In the genomic region with DNA sequence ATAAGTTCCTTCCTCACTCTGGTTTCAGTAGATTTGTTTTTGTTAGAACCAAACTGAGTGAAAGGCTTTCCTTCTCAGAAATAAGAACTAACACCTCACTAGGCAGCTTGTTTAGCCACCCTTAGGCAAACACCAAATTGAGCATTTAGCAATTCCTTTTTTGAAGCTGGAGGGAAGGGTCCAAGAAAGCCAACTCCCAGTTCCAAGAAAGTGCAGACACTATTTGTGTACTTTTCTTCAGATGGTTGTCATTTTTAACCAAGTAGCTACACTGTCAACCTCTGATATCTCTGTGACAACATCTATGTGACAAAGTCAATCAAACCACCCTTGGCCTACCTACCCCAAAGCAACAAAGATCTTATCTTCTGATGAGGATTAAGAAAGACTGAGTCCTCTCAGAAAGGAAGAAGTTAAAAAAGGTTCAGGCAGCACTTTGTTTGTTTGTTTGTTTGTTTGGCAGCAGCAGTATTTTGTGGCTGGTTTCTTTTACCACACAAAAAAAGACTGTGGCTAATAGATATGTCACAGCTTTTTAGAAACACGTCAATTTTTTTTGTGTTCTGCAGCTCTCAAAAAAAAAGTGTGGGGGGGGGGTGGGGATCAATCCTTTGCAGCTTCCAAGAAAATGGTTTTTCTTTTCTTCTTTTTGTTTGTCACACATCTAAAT, we compare ENCODE assay signal across 24 cellular contexts.
A peak's percentile ranks its signal among the peaks of the same experiment; 100 is the strongest.
DNase-seq lines count a peak whose midpoint lies in the region; ATAC-seq and TF ChIP-seq lines count a peak whose summit lies in the region.
"Had no signal": no experiment of that assay in that cellular context is flagged by ENCODE, and none has a peak within 500 bp of the region (broad histone marks: within the 10 kb centered on the region; RNA-seq: fewer than 3 reads in every experiment).

No MANE protein-coding gene starts in this region.

- H3K4me3 ChIP-seq in left ventricle myocardium inferior: no peak overlapping the region
- peak overlapping the region; percentile 30 for H3K4me3 ChIP-seq in endodermal cell (ENCODE audit: low read length)
- no peak overlapping the region for H3K4me3 ChIP-seq in Peyer's patch
- H3K4me3 ChIP-seq: thyroid gland had no signal

- H3K27ac Mint-ChIP-seq in T-helper 2 cell treated with Interferon-gamma antibody and Interleukin-4, amounts not matched to agents 5 μg/mL and 100 μg/mL, for 36 hours: peak overlapping the region; percentile 89
- H3K27ac Mint-ChIP-seq in endodermal cell: no peak overlapping the region
- H3K27ac Mint-ChIP-seq: memory B cell had no signal

- DNase-seq in left ventricle myocardium inferior (no peak), left cardiac atrium (no peak), endodermal cell (no peak), NCI-H146 treated with DMSO at 0.1 percent for 48 hours (lab: John Stamatoyannopoulos, UW; ENCODE audit: unreplicated experiment) (no peak), Peyer's patch (no peak), nucleus accumbens (lab: John Stamatoyannopoulos, UW) (no peak)
- DNase-seq in T-helper 2 cell treated with Interferon-gamma antibody and Interleukin-4, amounts not matched to agents 5 μg/mL and 100 μg/mL, for 36 hours (ENCODE audit: low spot score): peak; percentile 39
- DNase-seq: activated CD8-positive, alpha-beta memory T cell treated with anti-CD3 and anti-CD28 coated beads, Interleukin-2, amount 50 U/mL, for 4 hours; activated naive CD4-positive, alpha-beta T cell; DMS53; effector CD8-positive, alpha-beta T cell; GOT3; Kasumi-1; naive thymus-derived CD8-positive, alpha-beta T cell; NCI-H1048; NCI-H1930; NCI-H345; posterior cingulate gyrus; stimulated activated naive CD4-positive, alpha-beta T cell; T1000; thyroid gland had no signal

- intact Hi-C loops in left ventricle myocardium inferior (cut with micrococcal nuclease): no loop called here
- intact Hi-C loops in left cardiac atrium (cut with DNase I): no loop called here

- H3K27me3 ChIP-seq in left ventricle myocardium inferior (ENCODE audit: low read depth): no peaks in the 10 kb centered on the region
- no peaks in the 10 kb centered on the region for H3K27me3 ChIP-seq in endodermal cell (ENCODE audit: control insufficient read depth, insufficient read depth, low read length, poor library complexity, severe bottlenecking)
- no peaks in the 10 kb centered on the region for H3K27me3 ChIP-seq in Peyer's patch
- H3K27me3 ChIP-seq: thyroid gland had no signal

- H3K36me3 ChIP-seq in left ventricle myocardium inferior (no peaks in the 10 kb centered on the region), endodermal cell (ENCODE audit: control insufficient read depth, insufficient read depth, low read length) (no peaks in the 10 kb centered on the region), Peyer's patch (no peaks in the 10 kb centered on the region)
- H3K36me3 ChIP-seq: thyroid gland had no signal

- WGBS in endodermal cell (ENCODE audit: insufficient coverage in 1 of 2, insufficient read length in 1 of 2), 2 experiments: 70% methylated on average over 1 of the region's 1 CpG; no CpG with 5 or more reads in 1 of the 2 experiments

- peaks cover 25% of the 10 kb centered on the region for H3K36me3 Mint-ChIP-seq in T-helper 2 cell treated with Interferon-gamma antibody and Interleukin-4, amounts not matched to agents 5 μg/mL and 100 μg/mL, for 36 hours (ENCODE audit: low read depth)
- no peaks in the 10 kb centered on the region for H3K36me3 Mint-ChIP-seq in endodermal cell (ENCODE audit: low read depth)

- no peak for TF ChIP-seq CTCF in left ventricle myocardium inferior (IDR thresholded peaks at IDR 0.05; ENCODE audit: borderline replicate concordance)
- TF ChIP-seq CTCF in endodermal cell (conservative IDR thresholded peaks at IDR 0.05): no peak
- no peak for TF ChIP-seq CTCF in Peyer's patch (IDR thresholded peaks at IDR 0.05)

- peaks cover 15% of the 10 kb centered on the region for H3K9me3 ChIP-seq in left ventricle myocardium inferior (replicated peaks)
- H3K9me3 ChIP-seq in endodermal cell (ENCODE audit: control insufficient read depth, low read length): peaks cover 5% of the 10 kb centered on the region
- peaks cover 0 to 6% (median 0%) of the 10 kb centered on the region in 4 donors for H3K9me3 ChIP-seq in Peyer's patch
- H3K9me3 ChIP-seq: thyroid gland had no signal

- ATAC-seq in left cardiac atrium: no peak
- no peak for ATAC-seq in HG03139 (IDR thresholded peaks at IDR 0.05; ENCODE audit: unreplicated experiment)
- ATAC-seq: naive thymus-derived CD8-positive, alpha-beta T cell; Panc1 had no signal

- peaks cover 35% of the 10 kb centered on the region for H3K4me1 Mint-ChIP-seq in T-helper 2 cell treated with Interferon-gamma antibody and Interleukin-4, amounts not matched to agents 5 μg/mL and 100 μg/mL, for 36 hours (ENCODE audit: low read depth)
- H3K4me1 Mint-ChIP-seq in endodermal cell: peaks cover 43% of the 10 kb centered on the region
- H3K4me1 Mint-ChIP-seq: memory B cell had no signal

- peaks cover 23% of the 10 kb centered on the region for H3K9me3 Mint-ChIP-seq in T-helper 2 cell treated with Interferon-gamma antibody and Interleukin-4, amounts not matched to agents 5 μg/mL and 100 μg/mL, for 36 hours
- H3K9me3 Mint-ChIP-seq in endodermal cell: no peaks in the 10 kb centered on the region

- H3K9ac ChIP-seq in endodermal cell (ENCODE audit: extremely low read depth, low read length, poor library complexity, severe bottlenecking): no peak overlapping the region

- peak overlapping the region; percentile 71 for H3K4me3 Mint-ChIP-seq in T-helper 2 cell treated with Interferon-gamma antibody and Interleukin-4, amounts not matched to agents 5 μg/mL and 100 μg/mL, for 36 hours
- no peak overlapping the region for H3K4me3 Mint-ChIP-seq in endodermal cell
- H3K4me3 Mint-ChIP-seq: memory B cell; naive thymus-derived CD8-positive, alpha-beta T cell had no signal

- TF ChIP-seq POLR2A in Peyer's patch (IDR thresholded peaks at IDR 0.05): no peak

- H3K27me3 Mint-ChIP-seq in T-helper 2 cell treated with Interferon-gamma antibody and Interleukin-4, amounts not matched to agents 5 μg/mL and 100 μg/mL, for 36 hours (ENCODE audit: low read depth): peaks cover 2% of the 10 kb centered on the region
- H3K27me3 Mint-ChIP-seq in endodermal cell (ENCODE audit: insufficient read depth): no peaks in the 10 kb centered on the region
- H3K27me3 Mint-ChIP-seq: memory B cell; naive thymus-derived CD8-positive, alpha-beta T cell had no signal

- H3K27ac ChIP-seq in left ventricle myocardium inferior (replicated peaks) (peak overlapping the region; percentile 54), endodermal cell (ENCODE audit: low read depth, low read length) (no peak overlapping the region), Peyer's patch (no peak overlapping the region)
- H3K27ac ChIP-seq: thyroid gland had no signal

- H3K4me1 ChIP-seq in left ventricle myocardium inferior: peaks cover 34% of the 10 kb centered on the region
- H3K4me1 ChIP-seq in endodermal cell (ENCODE audit: control insufficient read depth, insufficient read depth, low read length): peaks cover 38% of the 10 kb centered on the region
- no peaks in the 10 kb centered on the region for H3K4me1 ChIP-seq in Peyer's patch
